ENCODE assay signal across 8 cellular contexts in genomic region chr17:61584266-61584665, GRCh38. TPM values are rescaled to one million over a fixed set of nuclear protein-coding genes. Genes with fewer than 3 reads are reported as not detected.
"Had no signal": no experiment of that assay in that cellular context is flagged by ENCODE, and none has a peak within 500 bp of the region (broad histone marks: within the 10 kb centered on the region; RNA-seq: fewer than 3 reads in every experiment).

No MANE protein-coding gene starts in this region.

- H2AFZ ChIP-seq: GM23338 had no signal

- H3K4me3 ChIP-seq: GM23338, HAP-1, K562 had no signal

- DNase-seq: H7, IMR-90, KG1 had no signal

- H3K9me3 Mint-ChIP-seq: GM23338 had no signal

- ATAC-seq: GM23338, K562 had no signal

- H3K4me2 ChIP-seq: GM23338 had no signal

- H3K36me3 ChIP-seq: HAP-1 had no signal

- H3K4me3 Mint-ChIP-seq: GM23338 had no signal

- H3K27ac Mint-ChIP-seq: GM23338 had no signal

- H3K4me1 Mint-ChIP-seq: GM23338 had no signal

- H3K9me3 ChIP-seq: HAP-1 had no signal

RNA-seq across cellular contexts. Expression of gene NACA2, which starts 6.8 kb away (rescaled TPM):
- total RNA-seq: GM23338, H1, H7, HT-29, IMR-90 had no signal
- polyA plus RNA-seq: H1, IMR-90 had no signal
